Comparison of ENCODE assay signal across 22 cellular contexts in genomic region chr2:224181534-224182155, GRCh38.
DNase-seq lines count a peak whose midpoint lies in the region; ATAC-seq, FAIRE-seq and TF ChIP-seq lines count a peak whose summit lies in the region.
"Had no signal": no experiment of that assay in that cellular context is flagged by ENCODE, and none has a peak within 500 bp of the region (broad histone marks: within the 10 kb centered on the region; RNA-seq: fewer than 3 reads in every experiment).

No MANE protein-coding gene starts in this region.

- H3K4me3 ChIP-seq in GM23338 (no peak overlapping the region), PC-3 (ENCODE audit: low read length) (no peak overlapping the region), bronchial epithelial cell (ENCODE audit: low read depth, low read length) (no peak overlapping the region), keratinocyte (ENCODE audit: control insufficient read depth in 2 of 3, extremely low read depth in 1 of 3, insufficient read depth in 2 of 3, low read depth in 1 of 3, low read length in 3 of 3) (no peak overlapping the region)
- H3K4me3 ChIP-seq: BLaER1, SK-N-MC had no signal

- no peaks in the 10 kb centered on the region for H3K4me1 ChIP-seq in GM23338 (ENCODE audit: insufficient read depth)
- H3K4me1 ChIP-seq in PC-3 (ENCODE audit: insufficient read depth, low read length), result peaks cover 11% of the 10 kb centered on the region
- peaks cover 22% of the 10 kb centered on the region for H3K4me1 ChIP-seq in keratinocyte (ENCODE audit: control insufficient read depth, extremely low read depth, insufficient read depth, low read length)
- H3K4me1 ChIP-seq: BLaER1 had no signal

- no peaks in the 10 kb centered on the region for H3K79me2 ChIP-seq in GM23338 (replicated peaks; ENCODE audit: insufficient read depth)
- H3K79me2 ChIP-seq in PC-3 (ENCODE audit: low read length), result no peaks in the 10 kb centered on the region
- H3K79me2 ChIP-seq in keratinocyte (ENCODE audit: control insufficient read depth, insufficient read depth, low read length), result no peaks in the 10 kb centered on the region

- H3K9me1 ChIP-seq in keratinocyte (ENCODE audit: control insufficient read depth, extremely low read depth, insufficient read depth, low read length), result no peaks in the 10 kb centered on the region

- peak overlapping the region; percentile 18; the same call in 1 of the 2 replicates for H2AFZ ChIP-seq in GM23338
- no peak overlapping the region for H2AFZ ChIP-seq in PC-3 (ENCODE audit: low read length)
- peak overlapping the region; percentile 1 for H2AFZ ChIP-seq in keratinocyte (ENCODE audit: control insufficient read depth, low read length)

- DNase-seq in GM23338 (ENCODE audit: low spot score), result no peak
- DNase-seq in PC-3, result peak; percentile 37
- peak; percentile 81 for DNase-seq in bronchial epithelial cell (ENCODE audit: low read depth)
- DNase-seq in keratinocyte (ENCODE audit: low read depth, low spot score), result no peak
- DNase-seq in T-cell, result no peak
- DNase-seq in kidney glomerular epithelial cell (lab: John Stamatoyannopoulos, UW), result no peak
- no peak for DNase-seq in erythroblast (lab: John Stamatoyannopoulos, UW)
- DNase-seq: ACHN; CD4-positive, CD25-positive, alpha-beta regulatory T cell; KBM-7; MM.1S; NCI-H2029; NCI-H446; NCI-H524 treated with DMSO at 0.1 percent for 48 hours; NCI-H774; SIG-M5 had no signal

- TF ChIP-seq CTCF in GM23338 (conservative IDR thresholded peaks at IDR 0.05; ENCODE audit: low read depth in 2 of 2) (no peak), PC-3 (conservative IDR thresholded peaks at IDR 0.05; ENCODE audit: low read depth, low read length) (no peak), bronchial epithelial cell (IDR thresholded peaks at IDR 0.05; ENCODE audit: insufficient read depth, low read length, severe bottlenecking) (no peak), keratinocyte (optimal IDR thresholded peaks at IDR 0.05 in 1 of 3, IDR thresholded peaks at IDR 0.05 in 1 of 3, conservative IDR thresholded peaks at IDR 0.05 in 1 of 3; ENCODE audit: extremely low read depth in 1 of 3, insufficient read depth in 2 of 3, low read length in 3 of 3) (no peak)

- TF ChIP-seq POLR2A in erythroblast (IDR thresholded peaks at IDR 0.05; ENCODE audit: low read length), result no peak

- H3K9ac ChIP-seq in PC-3 (ENCODE audit: low read length), result no peak overlapping the region
- H3K9ac ChIP-seq in keratinocyte (ENCODE audit: control insufficient read depth, extremely low read depth, insufficient read depth, low read length), result no peak overlapping the region
- H3K9ac ChIP-seq: BLaER1 had no signal

- no peaks in the 10 kb centered on the region; the same call in 2 of the 3 replicates for H3K9me3 Mint-ChIP-seq in GM23338
- H3K9me3 Mint-ChIP-seq in T-cell, result no peaks in the 10 kb centered on the region

- H3K36me3 ChIP-seq in GM23338 (ENCODE audit: insufficient read depth) (no peaks in the 10 kb centered on the region), PC-3 (ENCODE audit: low read depth, low read length) (no peaks in the 10 kb centered on the region), bronchial epithelial cell (ENCODE audit: control insufficient read depth, insufficient read depth, low read length) (no peaks in the 10 kb centered on the region), keratinocyte (ENCODE audit: control insufficient read depth in 2 of 2, extremely low read depth in 1 of 2, insufficient read depth in 2 of 2, low read length in 2 of 2) (no peaks in the 10 kb centered on the region)
- H3K36me3 ChIP-seq: BLaER1 had no signal

- H3F3A ChIP-seq in GM23338 (replicated peaks; ENCODE audit: low read depth), result no peaks in the 10 kb centered on the region
- H3F3A ChIP-seq in PC-3 (ENCODE audit: low read length, unreplicated experiment), result no peaks in the 10 kb centered on the region

- dilution Hi-C loops in keratinocyte (cut with MboI; ENCODE audit: extremely low pct_ligation_motif_present, low sequenced_read_pairs), result no loop called here

- no TSS peak for BruUV-seq in PC-3 (replicated peaks; lab: Mats Ljungman, UMichigan)

- no peak overlapping the region for H3K27ac ChIP-seq in GM23338 (ENCODE audit: low read depth)
- no peak overlapping the region for H3K27ac ChIP-seq in PC-3 (ENCODE audit: low read length)
- H3K27ac ChIP-seq in keratinocyte (ENCODE audit: control insufficient read depth, insufficient read depth, low read length), result no peak overlapping the region
- H3K27ac ChIP-seq: BLaER1, SK-N-MC had no signal

- H3K27me3 Mint-ChIP-seq in GM23338 (ENCODE audit: insufficient read depth, low read depth, poor library complexity) (peaks cover 3% of the 10 kb centered on the region), T-cell (peaks cover 2 to 20% of the 10 kb centered on the region in 2 donors)
- H3K27me3 Mint-ChIP-seq: CD4-positive, CD25-positive, alpha-beta regulatory T cell had no signal

- H3K27me3 ChIP-seq in GM23338 (ENCODE audit: insufficient read depth), result no peaks in the 10 kb centered on the region
- H3K27me3 ChIP-seq in PC-3 (ENCODE audit: low read length), result no peaks in the 10 kb centered on the region
- H3K27me3 ChIP-seq in bronchial epithelial cell (ENCODE audit: control insufficient read depth, insufficient read depth, low read length), result no peaks in the 10 kb centered on the region
- no peaks in the 10 kb centered on the region for H3K27me3 ChIP-seq in keratinocyte (ENCODE audit: control insufficient read depth, extremely low read depth, insufficient read depth, low read length)
- H3K27me3 ChIP-seq: BLaER1 had no signal

- ATAC-seq in GM23338, result no peak
- ATAC-seq in PC-3, result peak; percentile 79
- ATAC-seq in T-cell (replicated peaks in 1 of 4), result no peak
- ATAC-seq: Panc1 had no signal

- H4K20me1 ChIP-seq in GM23338 (replicated peaks; ENCODE audit: insufficient read depth) (no peaks in the 10 kb centered on the region), PC-3 (ENCODE audit: low read length) (no peaks in the 10 kb centered on the region), keratinocyte (ENCODE audit: control insufficient read depth, extremely low read depth, insufficient read depth, low read length) (no peaks in the 10 kb centered on the region)
- H4K20me1 ChIP-seq: BLaER1 had no signal

- POLR2A ChIA-PET in PC-3 (lab: Charles Lee; ENCODE audit: unreplicated experiment) (no interaction called here), T-cell (lab: Charles Lee) (no interaction called here)

- H3K4me1 Mint-ChIP-seq in GM23338 (peaks cover 5% of the 10 kb centered on the region; the same call in 2 of the 3 replicates), T-cell (no peaks in the 10 kb centered on the region)
- H3K4me1 Mint-ChIP-seq: CD4-positive, CD25-positive, alpha-beta regulatory T cell had no signal

- H3K27ac Mint-ChIP-seq in GM23338 (no peak overlapping the region), T-cell (no peak overlapping the region)
- H3K27ac Mint-ChIP-seq: CD4-positive, CD25-positive, alpha-beta regulatory T cell had no signal

- H3K36me3 Mint-ChIP-seq in GM23338 (ENCODE audit: low read depth), result no peaks in the 10 kb centered on the region
- H3K36me3 Mint-ChIP-seq in T-cell, result no peaks in the 10 kb centered on the region
- H3K36me3 Mint-ChIP-seq: CD4-positive, CD25-positive, alpha-beta regulatory T cell had no signal

- H3K9me3 ChIP-seq in PC-3 (ENCODE audit: low read length) (no peaks in the 10 kb centered on the region), keratinocyte (ENCODE audit: control insufficient read depth, low read depth, low read length) (peaks cover 2% of the 10 kb centered on the region)
- H3K9me3 ChIP-seq: BLaER1 had no signal

- CTCF ChIA-PET in PC-3 (lab: Charles Lee), result interaction anchor here (0.5 to 0.9 kb wide), 2 partner anchors 95 to 140 kb away, joined by 3 to 6 read pairs; no protein-coding TSS in a partner anchor
- CTCF ChIA-PET in T-cell (lab: Charles Lee), result no interaction called here

- no peak for FAIRE-seq in bronchial epithelial cell (lab: Jason Lieb, UNC)
- peak; percentile 59 for FAIRE-seq in keratinocyte (lab: Jason Lieb, UNC)
- FAIRE-seq: D721Med, GM18507, H54 had no signal

- H3K4me2 ChIP-seq in GM23338 (no peak overlapping the region), PC-3 (ENCODE audit: low read length) (peak overlapping the region; percentile 52), keratinocyte (ENCODE audit: control insufficient read depth, extremely low read depth, insufficient read depth, low read depth, low read length) (peak overlapping the region; percentile 9)
- H3K4me2 ChIP-seq: BLaER1 had no signal

- H3K4me3 Mint-ChIP-seq in GM23338, result no peak overlapping the region
- H3K4me3 Mint-ChIP-seq in T-cell, result no peak overlapping the region
- H3K4me3 Mint-ChIP-seq: CD4-positive, CD25-positive, alpha-beta regulatory T cell had no signal

- intact Hi-C loops in PC-3 (cut with micrococcal nuclease), result loop anchor here (5.0 kb wide), 1 partner anchor 36 kb away; no protein-coding TSS in a partner anchor

- H3K9me2 ChIP-seq in GM23338 (ENCODE audit: insufficient read depth), result 0 out of 2 replicates have a peak, but pooled peaks cover under 1% of the 10 kb centered on the region
- H3K9me2 ChIP-seq in PC-3 (replicated peaks; ENCODE audit: low read length), result no peaks in the 10 kb centered on the region

TF ChIP-seq in GM23338, 12 proteins besides CTCF, POLR2A, EP300 and RAD21 (continues in another document):
- no peak for TF ChIP-seq EZH2 (IDR thresholded peaks at IDR 0.05; ENCODE audit: low read depth, unreplicated experiment)

Comparison
In these comparisons a context has a peak if more than half of its experiments do, and no peak if none do; other contexts are left out.
1. DNase-seq: peak in PC-3 (single experiment) and bronchial epithelial cell (single experiment); none in GM23338 (single experiment), keratinocyte (single experiment), T-cell (0 of 34), kidney glomerular epithelial cell (single experiment) and erythroblast (0 of 2).